19 cellular contexts compared by ENCODE assay signal in the genomic region with DNA sequence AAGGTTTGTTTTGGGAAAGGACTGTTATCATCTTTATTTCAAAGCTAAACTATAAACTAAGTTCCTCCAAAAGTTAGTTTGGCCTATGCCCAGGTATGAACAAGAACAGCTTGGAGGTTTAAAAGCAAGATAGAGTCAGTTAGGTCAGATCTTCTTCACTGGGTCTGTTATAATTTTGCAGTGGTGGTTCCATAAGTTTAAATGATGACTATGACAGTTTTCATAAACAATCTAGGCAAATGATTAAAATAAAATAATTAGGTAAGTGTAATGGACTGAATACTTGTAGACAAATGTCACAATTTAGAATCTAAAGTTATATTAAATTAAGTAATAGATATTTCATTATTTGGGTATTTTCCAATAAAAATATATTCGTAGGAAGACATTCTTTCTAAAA. TPM values are rescaled to one million over a fixed set of nuclear protein-coding genes. Genes with fewer than 3 reads are reported as not detected.
DNase-seq lines count a peak whose midpoint lies in the region; ATAC-seq, FAIRE-seq and TF ChIP-seq lines count a peak whose summit lies in the region.
"Had no signal": no experiment of that assay in that cellular context is flagged by ENCODE, and none has a peak within 500 bp of the region (broad histone marks: within the 10 kb centered on the region; RNA-seq: fewer than 3 reads in every experiment).

No MANE protein-coding gene starts in this region.

- H3K36me3 Mint-ChIP-seq in endodermal cell (ENCODE audit: low read depth), result peaks cover 7% of the 10 kb centered on the region
- peaks cover 13% of the 10 kb centered on the region for H3K36me3 Mint-ChIP-seq in activated CD4-positive, alpha-beta memory T cell treated with anti-CD3 and anti-CD28 coated beads for 36 hours

- no peak for TF ChIP-seq RAD21 in A549 (conservative IDR thresholded peaks at IDR 0.05 in 1 of 2, IDR thresholded peaks at IDR 0.05 in 1 of 2)

- TF ChIP-seq POLR2A in A549 (IDR thresholded peaks at IDR 0.05; ENCODE audit: low read length), result no peak

- no peak overlapping the region for H3K4me3 Mint-ChIP-seq in endodermal cell
- no peak overlapping the region for H3K4me3 Mint-ChIP-seq in activated CD4-positive, alpha-beta memory T cell treated with anti-CD3 and anti-CD28 coated beads for 36 hours
- H3K4me3 Mint-ChIP-seq: CD4-positive, alpha-beta memory T cell had no signal

- H3K9ac ChIP-seq in endodermal cell (ENCODE audit: extremely low read depth, low read length, poor library complexity, severe bottlenecking), result no peak overlapping the region
- H3K9ac ChIP-seq: GM23248 had no signal

- no peaks in the 10 kb centered on the region for H3K27me3 ChIP-seq in endodermal cell (ENCODE audit: control insufficient read depth, insufficient read depth, low read length, poor library complexity, severe bottlenecking)

- no peaks in the 10 kb centered on the region for H3K4me1 Mint-ChIP-seq in endodermal cell
- H3K4me1 Mint-ChIP-seq in activated CD4-positive, alpha-beta memory T cell treated with anti-CD3 and anti-CD28 coated beads for 36 hours (ENCODE audit: low read depth), result no peaks in the 10 kb centered on the region
- H3K4me1 Mint-ChIP-seq: CD4-positive, alpha-beta memory T cell had no signal

- no peak for DNase-seq in A549 (ENCODE audit: low read depth in 1 of 2, low spot score in 1 of 2)
- DNase-seq in RCC 7860 (ENCODE audit: low spot score), result no peak
- no peak for DNase-seq in endodermal cell
- no peak for DNase-seq in activated CD4-positive, alpha-beta memory T cell treated with anti-CD3 and anti-CD28 coated beads for 36 hours
- DNase-seq in iPS-NIHi7 (ENCODE audit: extremely low spot score), result no peak
- no peak for DNase-seq in effector CD4-positive, alpha-beta T cell
- DNase-seq: 8988T; C1 segment of cervical spinal cord; CD4-positive, alpha-beta memory T cell; COR-L47; DMS153; DND-41; GM23248; H7; HCEC 1CT had no signal

- FAIRE-seq in A549 (lab: Jason Lieb, UNC) (no peak), RCC 7860 (lab: Jason Lieb, UNC) (peak; percentile 35)
- FAIRE-seq: GM12892, H1 had no signal

- no peaks in the 10 kb centered on the region for H3K36me3 ChIP-seq in endodermal cell (ENCODE audit: control insufficient read depth, insufficient read depth, low read length)

- peaks cover 5% of the 10 kb centered on the region for H3K27me3 Mint-ChIP-seq in endodermal cell (ENCODE audit: insufficient read depth)
- H3K27me3 Mint-ChIP-seq in activated CD4-positive, alpha-beta memory T cell treated with anti-CD3 and anti-CD28 coated beads for 36 hours, result no peaks in the 10 kb centered on the region

- POLR2A ChIA-PET in A549 (lab: Yijun Ruan, JAX), result no interaction called here
- POLR2A ChIA-PET in activated CD4-positive, alpha-beta memory T cell treated with anti-CD3 and anti-CD28 coated beads for 36 hours (lab: Charles Lee), result no interaction called here

- intact Hi-C loops in activated CD4-positive, alpha-beta memory T cell treated with anti-CD3 and anti-CD28 coated beads for 36 hours (cut with micrococcal nuclease), result no loop called here

- H3K4me3 ChIP-seq in A549 (no peak overlapping the region), endodermal cell (ENCODE audit: low read length) (peak overlapping the region; percentile 13)
- H3K4me3 ChIP-seq: GM23248 had no signal

- peaks cover 47% of the 10 kb centered on the region for H3K9me3 Mint-ChIP-seq in endodermal cell
- peaks cover 26% of the 10 kb centered on the region for H3K9me3 Mint-ChIP-seq in activated CD4-positive, alpha-beta memory T cell treated with anti-CD3 and anti-CD28 coated beads for 36 hours

- CTCF ChIA-PET in A549 (lab: Yijun Ruan, JAX), result no interaction called here
- CTCF ChIA-PET in activated CD4-positive, alpha-beta memory T cell treated with anti-CD3 and anti-CD28 coated beads for 36 hours (lab: Charles Lee), result interaction anchor here (1.9 kb wide), 1 partner anchor 131 kb away, joined by 5 read pairs; no protein-coding TSS in a partner anchor

- no peak overlapping the region for H3K4me2 ChIP-seq in A549

- H3K27ac ChIP-seq in A549 (no peak overlapping the region), endodermal cell (ENCODE audit: low read depth, low read length) (no peak overlapping the region)
- H3K27ac ChIP-seq: GM23248 had no signal

- no peak for ATAC-seq in A549

- no peaks in the 10 kb centered on the region; the same call in 2 of the 3 replicates for H3K9me3 ChIP-seq in A549
- peaks cover 73% of the 10 kb centered on the region for H3K9me3 ChIP-seq in endodermal cell (ENCODE audit: control insufficient read depth, low read length)

- no peaks in the 10 kb centered on the region for H3K4me1 ChIP-seq in A549
- H3K4me1 ChIP-seq in endodermal cell (ENCODE audit: control insufficient read depth, insufficient read depth, low read length), result no peaks in the 10 kb centered on the region

- no peak for TF ChIP-seq EP300 in A549 (IDR thresholded peaks at IDR 0.05)

- WGBS in A549 (ENCODE audit: missing lambda C conversion rate), result 0% methylated on average over 1 of the region's 1 CpG
- WGBS in endodermal cell (ENCODE audit: insufficient coverage in 1 of 2, insufficient read length in 1 of 2), 2 experiments, result 71% methylated on average over 1 of the region's 1 CpG; no CpG with 5 or more reads in 1 of the 2 experiments

- no peak overlapping the region for H3K27ac Mint-ChIP-seq in endodermal cell
- no peak overlapping the region for H3K27ac Mint-ChIP-seq in activated CD4-positive, alpha-beta memory T cell treated with anti-CD3 and anti-CD28 coated beads for 36 hours
- H3K27ac Mint-ChIP-seq: CD4-positive, alpha-beta memory T cell had no signal

- no peak for TF ChIP-seq CTCF in A549 (IDR thresholded peaks at IDR 0.05)
- no peak for TF ChIP-seq CTCF in endodermal cell (conservative IDR thresholded peaks at IDR 0.05)

TF ChIP-seq in A549, 52 proteins besides CTCF, POLR2A, EP300 and RAD21:
- TF ChIP-seq CEBPB (IDR thresholded peaks at IDR 0.05) (no peak), NFE2L2 (conservative IDR thresholded peaks at IDR 0.05; ENCODE audit: low read length) (no peak), ATOH8 (CRISPR knock-in tag; IDR thresholded peaks at IDR 0.05; ENCODE audit: low read depth) (no peak), MAFK (IDR thresholded peaks at IDR 0.05; ENCODE audit: partially characterized antibody) (peak; percentile 49)

RNA-seq across cellular contexts. Expression of gene PLA2G5, which starts 21.4 kb away (rescaled TPM):
- polyA plus RNA-seq in A549 (2011; rRNA removed) (not detected in 2 replicates), A549 (2017; fragmentation: RNase III; extraction: RNeasy Plus Mini Kit Qiagen cat#74134 plus additional on column Dnase treatment) (not detected in 3 replicates)
- not detected in 2 replicates for polyA plus RNA-seq in A549 (2012; cell fraction: cytosol; rRNA removed)
- not detected in 2 replicates for polyA plus RNA-seq in A549 (2012; cell fraction: nucleus; rRNA removed)
- polyA minus RNA-seq in A549 (2011; rRNA and poly(A)+ RNA removed), result not detected in 2 replicates
- total RNA-seq in endodermal cell, result not detected
- not detected for polyA plus RNA-seq in endodermal cell (2013, experiment 1 of 2)
- polyA plus RNA-seq in endodermal cell (2013, experiment 2 of 2), result not detected
- total RNA-seq in activated CD4-positive, alpha-beta memory T cell treated with anti-CD3 and anti-CD28 coated beads for 36 hours, result not detected
- total RNA-seq: A673; CD4-positive, alpha-beta memory T cell; GM23248; H1 had no signal
- polyA plus RNA-seq: BJ; CD4-positive, alpha-beta memory T cell had no signal
